Comparison of ENCODE assay signal across 2 cellular contexts in the genomic region with DNA sequence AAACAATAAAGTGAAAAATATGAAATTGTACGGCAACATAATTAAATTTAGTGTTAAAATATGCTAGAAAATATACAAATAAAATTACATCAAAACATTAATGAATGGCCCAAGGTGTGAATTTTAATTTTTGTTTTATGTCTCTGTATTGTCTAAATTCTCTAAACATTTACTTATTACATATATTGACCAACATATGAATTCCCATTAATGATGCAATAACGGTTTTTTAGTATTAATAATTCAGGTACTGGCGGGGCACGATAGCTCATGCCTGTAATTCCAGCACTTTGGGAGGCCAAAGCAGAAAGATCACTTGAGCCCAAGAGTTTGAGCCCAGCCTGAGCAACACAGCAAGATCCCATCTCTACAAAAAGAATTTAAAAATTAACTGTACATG.
TF ChIP-seq lines count a peak whose summit lies in the region.

No MANE protein-coding gene starts in this region.

TF ChIP-seq in IMR-90, 13 proteins besides CTCF, POLR2A, EP300 and RAD21:
- no peak for TF ChIP-seq MAZ (IDR thresholded peaks at IDR 0.05; ENCODE audit: borderline replicate concordance, low read depth, low read length)
- TF ChIP-seq RFX5 (IDR thresholded peaks at IDR 0.05; ENCODE audit: low read depth, low read length), result no peak
- TF ChIP-seq, protein P1, sequence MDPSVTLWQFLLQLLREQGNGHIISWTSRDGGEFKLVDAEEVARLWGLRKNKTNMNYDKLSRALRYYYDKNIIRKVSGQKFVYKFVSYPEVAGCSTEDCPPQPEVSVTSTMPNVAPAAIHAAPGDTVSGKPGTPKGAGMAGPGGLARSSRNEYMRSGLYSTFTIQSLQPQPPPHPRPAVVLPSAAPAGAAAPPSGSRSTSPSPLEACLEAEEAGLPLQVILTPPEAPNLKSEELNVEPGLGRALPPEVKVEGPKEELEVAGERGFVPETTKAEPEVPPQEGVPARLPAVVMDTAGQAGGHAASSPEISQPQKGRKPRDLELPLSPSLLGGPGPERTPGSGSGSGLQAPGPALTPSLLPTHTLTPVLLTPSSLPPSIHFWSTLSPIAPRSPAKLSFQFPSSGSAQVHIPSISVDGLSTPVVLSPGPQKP (IDR thresholded peaks at IDR 0.05; ENCODE audit: borderline replicate concordance, low read depth, low read length), result no peak
- no peak for TF ChIP-seq FOS (IDR thresholded peaks at IDR 0.05; ENCODE audit: low read depth, low read length)
- no peak for TF ChIP-seq MAFK (IDR thresholded peaks at IDR 0.05; ENCODE audit: low read depth, low read length)
- TF ChIP-seq CEBPB (IDR thresholded peaks at IDR 0.05; ENCODE audit: low read depth, low read length), result 0 out of 2 replicates have a peak, but pooled peaks have one; percentile 4

TF ChIP-seq in K562, 482 proteins besides CTCF, POLR2A, EP300 and RAD21:
- TF ChIP-seq CEBPG (CRISPR knock-in tag; IDR thresholded peaks at IDR 0.05) (0 out of 2 replicates have a peak, but pooled peaks have one; percentile 15), CEBPG (tag; conservative IDR thresholded peaks at IDR 0.05 in 1 of 2, IDR thresholded peaks at IDR 0.05 in 1 of 2) (peak; percentile 49 to 56), HNRNPLL (IDR thresholded peaks at IDR 0.05; ENCODE audit: low read depth, low read length, poor library complexity, severe bottlenecking) (no peak), HIVEP1 (CRISPR knock-in tag; IDR thresholded peaks at IDR 0.05) (no peak), PHTF2 (CRISPR knock-in tag; IDR thresholded peaks at IDR 0.05) (no peak), RB1 (IDR thresholded peaks at IDR 0.05; ENCODE audit: low read depth) (no peak), SIN3B (IDR thresholded peaks at IDR 0.05; ENCODE audit: low read depth) (no peak), GABPB2 (CRISPR knock-in tag; conservative IDR thresholded peaks at IDR 0.05) (no peak), ESRRA (IDR thresholded peaks at IDR 0.05; ENCODE audit: borderline replicate concordance, low read depth) (no peak), MCM2 (IDR thresholded peaks at IDR 0.05; ENCODE audit: low read depth) (no peak), GATAD2B (IDR thresholded peaks at IDR 0.05; ENCODE audit: borderline replicate concordance) (no peak), CHD4 (IDR thresholded peaks at IDR 0.05; ENCODE audit: insufficient read depth, insufficient replicate concordance, low read depth, low read length, poor library complexity, severe bottlenecking) (no peak)
- TF ChIP-seq, protein P2, sequence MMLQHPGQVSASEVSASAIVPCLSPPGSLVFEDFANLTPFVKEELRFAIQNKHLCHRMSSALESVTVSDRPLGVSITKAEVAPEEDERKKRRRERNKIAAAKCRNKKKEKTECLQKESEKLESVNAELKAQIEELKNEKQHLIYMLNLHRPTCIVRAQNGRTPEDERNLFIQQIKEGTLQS (IDR thresholded peaks at IDR 0.05), result peak; percentile 54
- TF ChIP-seq, protein P2 (CRISPR knock-in tag; conservative IDR thresholded peaks at IDR 0.05), result no peak
- TF ChIP-seq, protein P3, sequence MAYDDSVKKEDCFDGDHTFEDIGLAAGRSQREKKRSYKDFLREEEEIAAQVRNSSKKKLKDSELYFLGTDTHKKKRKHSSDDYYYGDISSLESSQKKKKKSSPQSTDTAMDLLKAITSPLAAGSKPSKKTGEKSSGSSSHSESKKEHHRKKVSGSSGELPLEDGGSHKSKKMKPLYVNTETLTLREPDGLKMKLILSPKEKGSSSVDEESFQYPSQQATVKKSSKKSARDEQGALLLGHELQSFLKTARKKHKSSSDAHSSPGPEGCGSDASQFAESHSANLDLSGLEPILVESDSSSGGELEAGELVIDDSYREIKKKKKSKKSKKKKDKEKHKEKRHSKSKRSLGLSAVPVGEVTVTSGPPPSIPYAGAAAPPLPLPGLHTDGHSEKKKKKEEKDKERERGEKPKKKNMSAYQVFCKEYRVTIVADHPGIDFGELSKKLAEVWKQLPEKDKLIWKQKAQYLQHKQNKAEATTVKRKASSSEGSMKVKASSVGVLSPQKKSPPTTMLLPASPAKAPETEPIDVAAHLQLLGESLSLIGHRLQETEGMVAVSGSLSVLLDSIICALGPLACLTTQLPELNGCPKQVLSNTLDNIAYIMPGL (CRISPR knock-in tag; IDR thresholded peaks at IDR 0.05), result no peak
TF ChIP-seq in K562: peak in this region for 2.
